In the genomic region with DNA sequence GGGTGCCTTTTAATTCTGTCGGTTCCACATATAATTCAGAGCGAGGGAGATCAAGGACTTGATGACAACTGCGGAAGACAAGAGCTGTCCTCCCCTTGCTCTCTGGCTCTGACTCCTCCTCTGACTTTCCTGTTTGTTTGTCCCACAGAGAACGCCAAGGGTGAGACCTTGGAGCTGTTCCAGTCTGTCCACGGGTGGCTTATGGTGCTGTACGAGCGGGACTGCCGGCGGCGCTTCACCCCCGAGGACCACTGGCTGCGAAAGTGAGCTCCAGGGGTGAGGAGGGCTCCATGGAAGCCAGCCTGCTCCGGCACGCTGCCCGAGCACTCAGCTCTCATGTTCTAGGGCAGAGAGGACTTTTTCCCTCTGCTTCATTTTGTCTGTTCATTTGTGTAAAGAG, we compare ENCODE assay signal across 15 cellular contexts.
"Had no signal": no experiment of that assay in that cellular context is flagged by ENCODE, and none has a peak within 500 bp of the region (broad histone marks: within the 10 kb centered on the region; RNA-seq: fewer than 3 reads in every experiment).

No MANE protein-coding gene starts in this region.

- DNase-seq: activated CD4-positive, alpha-beta memory T cell treated with anti-CD3 and anti-CD28 coated beads for 36 hours; activated effector memory CD4-positive, alpha-beta T cell treated with anti-CD3 and anti-CD28 coated beads, Interleukin-2, amount 50 U/mL, for 16 hours; activated T-cell treated with anti-CD3 and anti-CD28 coated beads, Interleukin-2, amount 50 U/mL, for 4 hours; amygdala; brain microvascular endothelial cell; dorsolateral prefrontal cortex; immature natural killer cell; occipital lobe; sigmoid colon; stimulated activated CD4-positive, alpha-beta T cell treated with anti-CD3 and anti-CD28 coated beads, Interleukin-4, amount 100 ng/mL, for 1 hour; stimulated activated CD8-positive, alpha-beta memory T cell treated with anti-CD3 and anti-CD28 coated beads, Interleukin-4, amount 100 ng/mL, for 48 hours; T1000 had no signal

- H3K27me3 ChIP-seq: brain microvascular endothelial cell, dorsolateral prefrontal cortex, sigmoid colon had no signal

- ATAC-seq: activated naive CD4-positive, alpha-beta T cell treated with anti-CD3 and anti-CD28 coated beads, Interleukin-2, amount 50 U/mL, for 72 hours; activated T-cell treated with anti-CD3 and anti-CD28 coated beads, Interleukin-2, amount 50 U/mL, for 4 hours had no signal

- H3K4me1 ChIP-seq: prostate gland, sigmoid colon had no signal

- H3K4me3 ChIP-seq: dorsolateral prefrontal cortex, prostate gland, sigmoid colon had no signal

- H3K9me3 ChIP-seq: prostate gland, sigmoid colon had no signal

- H3K27ac ChIP-seq: brain microvascular endothelial cell, dorsolateral prefrontal cortex, prostate gland, sigmoid colon, VCaP had no signal
